30 cellular contexts compared by ENCODE assay signal in the genomic region with DNA sequence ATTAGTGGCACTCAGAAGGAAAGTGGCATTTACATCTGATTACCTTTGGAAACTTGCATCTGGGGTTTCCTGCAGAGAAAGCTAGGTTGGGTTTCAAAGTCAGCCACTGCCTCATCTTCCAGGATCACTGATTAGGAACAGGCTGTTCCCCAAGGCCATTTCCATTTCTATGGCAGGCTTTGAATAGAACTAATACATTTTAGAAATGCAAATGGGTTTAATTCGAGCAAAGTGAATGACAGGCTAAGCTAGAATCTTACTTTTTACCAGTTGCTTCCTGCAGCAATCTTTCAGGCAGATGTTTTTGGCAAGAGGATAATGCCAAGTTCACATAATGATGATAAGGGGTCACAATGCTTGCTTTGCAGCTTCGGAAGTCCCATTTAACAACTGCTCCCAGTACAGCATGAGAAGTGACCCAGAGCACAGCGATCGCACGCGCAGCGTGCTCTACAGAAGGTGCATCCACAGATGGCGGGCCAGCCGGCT.
A peak's percentile ranks its signal among the peaks of the same experiment; 100 is the strongest.
DNase-seq lines count a peak whose midpoint lies in the region; ATAC-seq and TF ChIP-seq lines count a peak whose summit lies in the region.
"Had no signal": no experiment of that assay in that cellular context is flagged by ENCODE, and none has a peak within 500 bp of the region (broad histone marks: within the 10 kb centered on the region; RNA-seq: fewer than 3 reads in every experiment).

No MANE protein-coding gene starts in this region.

- H3F3A ChIP-seq in DOHH2 (ENCODE audit: control insufficient read depth, insufficient read depth) = no peaks in the 10 kb centered on the region

- H3K27ac ChIP-seq in DOHH2 (ENCODE audit: low read depth, low read length) (no peak overlapping the region), Karpas-422 (ENCODE audit: low read length) (peak overlapping the region; percentile 95), mesendoderm (ENCODE audit: low read depth, low read length) (no peak overlapping the region)
- H3K27ac ChIP-seq: cardiac muscle cell, esophagus squamous epithelium, parathyroid adenoma, right lobe of liver, thoracic aorta, uterus, WERI-Rb-1 had no signal

- H3K79me2 ChIP-seq in DOHH2 (ENCODE audit: control insufficient read depth, low read length) (no peaks in the 10 kb centered on the region), Karpas-422 (ENCODE audit: low read length) (no peaks in the 10 kb centered on the region), mesendoderm (ENCODE audit: control insufficient read depth, insufficient read depth, low read length) (no peaks in the 10 kb centered on the region)
- H3K79me2 ChIP-seq: parathyroid adenoma had no signal

- no peaks in the 10 kb centered on the region for H3K9me2 ChIP-seq in DOHH2 (replicated peaks; ENCODE audit: control insufficient read depth, low read length)
- H3K9me2 ChIP-seq in Karpas-422 (replicated peaks; ENCODE audit: insufficient read depth, low read length) = no peaks in the 10 kb centered on the region

- DNase-seq in Karpas-422 (peak; percentile 92), WTC11 (ENCODE audit: low spot score) (no peak), mesendoderm (peak; percentile 31), inferior parietal cortex (ENCODE audit: extremely low spot score) (no peak), mucosa of descending colon (no peak), DMS79 treated with DMSO at 0.1 percent for 48 hours (lab: John Stamatoyannopoulos, UW) (no peak)
- DNase-seq: ACHN; activated CD8-positive, alpha-beta memory T cell treated with anti-CD3 and anti-CD28 coated beads, Interleukin-2, amount 50 U/mL, for 4 hours; C1 segment of cervical spinal cord; Caco-2; DMS79; esophagus squamous epithelium; NCI-H1092 treated with DMSO at 0.1 percent for 48 hours; NCI-H2081 treated with DMSO at 0.1 percent for 48 hours; right lobe of liver; RPMI8226; stimulated activated CD4-positive, alpha-beta T cell treated with anti-CD3 and anti-CD28 coated beads, Interleukin-12 subunit alpha, Interleukin-12 subunit beta, amount 100 ng/mL, for 4 hours; stimulated activated CD4-positive, alpha-beta T cell treated with anti-CD3 and anti-CD28 coated beads, Interleukin-4, amount 100 ng/mL, for 24 hours; stimulated activated naive CD4-positive, alpha-beta T cell; T-helper 2 cell; uterus; WERI-Rb-1 had no signal

- no peak overlapping the region for H4K5ac ChIP-seq in mesendoderm (ENCODE audit: low read length)

- no CpG with 5 or more reads among the region's 9 CpGs for WGBS in mesendoderm (ENCODE audit: extremely low coverage, insufficient coverage, low lambda C conversion rate)

- H4K20me1 ChIP-seq in DOHH2 (ENCODE audit: control insufficient read depth, insufficient read depth, low read depth, low read length) = no peaks in the 10 kb centered on the region
- no peaks in the 10 kb centered on the region for H4K20me1 ChIP-seq in Karpas-422 (ENCODE audit: insufficient read depth, low read depth, low read length)

- H3K36me3 ChIP-seq in DOHH2 (ENCODE audit: control insufficient read depth, low read length) (no peaks in the 10 kb centered on the region), Karpas-422 (ENCODE audit: insufficient read depth, low read length) (no peaks in the 10 kb centered on the region), mesendoderm (ENCODE audit: control insufficient read depth, insufficient read depth, low read length) (no peaks in the 10 kb centered on the region), mucosa of descending colon (ENCODE audit: low read depth) (no peaks in the 10 kb centered on the region)
- H3K36me3 ChIP-seq: cardiac muscle cell, esophagus squamous epithelium, right lobe of liver, thoracic aorta, uterus, WERI-Rb-1 had no signal

- H3K27me3 ChIP-seq in DOHH2 (ENCODE audit: control insufficient read depth, low read length) (no peaks in the 10 kb centered on the region), Karpas-422 (ENCODE audit: low read length) (no peaks in the 10 kb centered on the region), mesendoderm (ENCODE audit: insufficient read depth, low read length, poor library complexity) (no peaks in the 10 kb centered on the region)
- H3K27me3 ChIP-seq: cardiac muscle cell, esophagus squamous epithelium, right lobe of liver, uterus had no signal

- H3K79me1 ChIP-seq in mesendoderm (ENCODE audit: low read length) = no peaks in the 10 kb centered on the region

- H3K27me3 Mint-ChIP-seq in WTC11 (ENCODE audit: low read depth) = no peaks in the 10 kb centered on the region
- H3K27me3 Mint-ChIP-seq: activated naive CD4-positive, alpha-beta T cell treated with anti-CD3 and anti-CD28 coated beads, Interleukin-2, amount 50 U/mL, for 24 hours; IgD-negative memory B cell; memory B cell had no signal

- H3K23ac ChIP-seq in mesendoderm (ENCODE audit: low read length) = no peak overlapping the region

- H3K27ac Mint-ChIP-seq in WTC11 = peak overlapping the region; percentile 90
- H3K27ac Mint-ChIP-seq: activated naive CD4-positive, alpha-beta T cell treated with anti-CD3 and anti-CD28 coated beads, Interleukin-2, amount 50 U/mL, for 24 hours; IgD-negative memory B cell; memory B cell had no signal

- H4K8ac ChIP-seq in mesendoderm (ENCODE audit: low read depth, low read length) = no peak overlapping the region

- H3K9me3 Mint-ChIP-seq in WTC11 = peaks cover 7% of the 10 kb centered on the region; the same call in 1 of the 2 replicates
- H3K9me3 Mint-ChIP-seq: activated naive CD4-positive, alpha-beta T cell treated with anti-CD3 and anti-CD28 coated beads, Interleukin-2, amount 50 U/mL, for 24 hours; IgD-negative memory B cell; memory B cell had no signal

- H3K9me3 ChIP-seq in DOHH2 (ENCODE audit: control insufficient read depth, insufficient read depth, low read length) (no peaks in the 10 kb centered on the region), Karpas-422 (ENCODE audit: low read length) (no peaks in the 10 kb centered on the region), mucosa of descending colon (no peaks in the 10 kb centered on the region)
- H3K9me3 ChIP-seq: Caco-2, esophagus squamous epithelium, right lobe of liver, thoracic aorta, uterus had no signal

- no peak overlapping the region for H3K4ac ChIP-seq in mesendoderm (ENCODE audit: low read depth, low read length)

- H3K56ac ChIP-seq in mesendoderm (ENCODE audit: low read length) = peak overlapping the region; percentile 34

- no peak overlapping the region for H2BK120ac ChIP-seq in mesendoderm (ENCODE audit: low read depth, low read length)

- ATAC-seq in WTC11 (peak; percentile 89), HG03442 (IDR thresholded peaks at IDR 0.05; ENCODE audit: unreplicated experiment) (no peak), mucosa of descending colon (no peak)

- peaks cover 26% of the 10 kb centered on the region for H3K4me1 ChIP-seq in DOHH2 (ENCODE audit: control insufficient read depth, low read length)
- H3K4me1 ChIP-seq in Karpas-422 (ENCODE audit: low read length) = peaks cover 75% of the 10 kb centered on the region
- peaks cover 4% of the 10 kb centered on the region for H3K4me1 ChIP-seq in mesendoderm (ENCODE audit: control insufficient read depth, low read depth, low read length)
- no peaks in the 10 kb centered on the region for H3K4me1 ChIP-seq in mucosa of descending colon (ENCODE audit: low read depth)
- H3K4me1 ChIP-seq: Caco-2, esophagus squamous epithelium, parathyroid adenoma, right lobe of liver, uterus had no signal

- H3K9ac ChIP-seq in Karpas-422 (ENCODE audit: low read length) = peak overlapping the region; percentile 65
- H3K9ac ChIP-seq in mesendoderm (ENCODE audit: low read length) = no peak overlapping the region
- H3K9ac ChIP-seq: parathyroid adenoma had no signal

- H3K4me3 Mint-ChIP-seq in WTC11 = peak overlapping the region; percentile 36; the same call in 1 of the 2 replicates
- H3K4me3 Mint-ChIP-seq: activated naive CD4-positive, alpha-beta T cell treated with anti-CD3 and anti-CD28 coated beads, Interleukin-2, amount 50 U/mL, for 24 hours; memory B cell had no signal

- H2BK15ac ChIP-seq in mesendoderm (replicated peaks; ENCODE audit: low read depth) = no peak overlapping the region

- H2BK5ac ChIP-seq in mesendoderm (ENCODE audit: low read length) = no peak overlapping the region

- H3K18ac ChIP-seq in mesendoderm (ENCODE audit: low read length) = no peak overlapping the region

- intact Hi-C loops in mucosa of descending colon (cut with DNase I, micrococcal nuclease) = no loop called here

- no peak overlapping the region for H2AK5ac ChIP-seq in mesendoderm (ENCODE audit: low read length)

- H3K4me1 Mint-ChIP-seq in WTC11 = peaks cover 59% of the 10 kb centered on the region

- H3K4me2 ChIP-seq in DOHH2 (ENCODE audit: low read length) = peak overlapping the region; percentile 19; the same call in 1 of the 2 replicates
- H3K4me2 ChIP-seq in Karpas-422 (ENCODE audit: low read depth, low read length, poor library complexity, severe bottlenecking) = peak overlapping the region; percentile 71
- H3K4me2 ChIP-seq in mesendoderm (ENCODE audit: low read length) = no peak overlapping the region

- H3K4me3 ChIP-seq in DOHH2 (ENCODE audit: low read length) (no peak overlapping the region), Karpas-422 (ENCODE audit: low read length) (peak overlapping the region; percentile 44; the same call in 1 of the 2 replicates), mesendoderm (ENCODE audit: low read length) (no peak overlapping the region), mucosa of descending colon (no peak overlapping the region)
- H3K4me3 ChIP-seq: cardiac muscle cell, esophagus squamous epithelium, right lobe of liver, thoracic aorta, uterus had no signal

- H3K36me3 Mint-ChIP-seq in WTC11 = 0 out of 2 replicates have a peak, but pooled peaks cover 2% of the 10 kb centered on the region
- H3K36me3 Mint-ChIP-seq: activated naive CD4-positive, alpha-beta T cell treated with anti-CD3 and anti-CD28 coated beads, Interleukin-2, amount 50 U/mL, for 24 hours; IgD-negative memory B cell; memory B cell had no signal

- TF ChIP-seq CTCF in DOHH2 (IDR thresholded peaks at IDR 0.05; ENCODE audit: low read depth, low read length, poor library complexity, severe bottlenecking) = no peak
- no peak for TF ChIP-seq CTCF in WTC11 (IDR thresholded peaks at IDR 0.05)
- TF ChIP-seq CTCF in mucosa of descending colon (IDR thresholded peaks at IDR 0.05) = no peak

- POLR2A ChIA-PET in WTC11 (lab: Charles Lee) = interaction anchor here (1.1 kb wide), 1 partner anchor 13 kb away, joined by 4 read pairs; no protein-coding TSS in a partner anchor

- CTCF ChIA-PET in WTC11 (lab: Charles Lee) = interaction anchor here (0.6 to 1.6 kb wide), 6 partner anchors 10 to 633 kb away, joined by 3 to 9 read pairs (median 3); partner anchors contain the start of gene TRIB2

- no peak overlapping the region for H2AFZ ChIP-seq in Karpas-422 (ENCODE audit: low read length)
- H2AFZ ChIP-seq: parathyroid adenoma had no signal

TF ChIP-seq in WTC11, 78 proteins besides CTCF, POLR2A, EP300 and RAD21 (continues in another document):
- TF ChIP-seq ESRRA (CRISPR knock-in tag; IDR thresholded peaks at IDR 0.05; ENCODE audit: borderline replicate concordance) (no peak), ETV6 (CRISPR knock-in tag; IDR thresholded peaks at IDR 0.05) (peak; percentile 61; the same call in 1 of the 2 replicates)

Comparison
In these comparisons a context has a peak if more than half of its experiments do, and no peak if none do; other contexts are left out.
1. DNase-seq: peak in Karpas-422 (single experiment) and mesendoderm (single experiment); none in WTC11 (single experiment), inferior parietal cortex (single experiment), mucosa of descending colon (0 of 3) and DMS79 treated with DMSO at 0.1 percent for 48 hours (single experiment).